In genomic region chr2:153819056-153819455, GRCh38 we compare ENCODE assay signal across 26 cellular contexts. TPM values are rescaled to one million over a fixed set of nuclear protein-coding genes. Genes with fewer than 3 reads are reported as not detected.
"Had no signal": no experiment of that assay in that cellular context is flagged by ENCODE, and none has a peak within 500 bp of the region (broad histone marks: within the 10 kb centered on the region; RNA-seq: fewer than 3 reads in every experiment).

No MANE protein-coding gene starts in this region.

- H3K36me3 ChIP-seq: neural progenitor cell, ovary, spleen, suprapubic skin, tibial artery, transverse colon, vagina had no signal

- ATAC-seq: natural killer cell; psoas muscle; sciatic nerve; stimulated activated memory B cell treated with anti-CD40 and anti-IgM and Interleukin-4, amounts not matched to agents 10 μg/mL and 1 μg/mL and 100 μg/mL, for 72 hours; stimulated activated naive CD8-positive, alpha-beta T cell treated with anti-CD3 and anti-CD28 coated beads, Interleukin-15, amount 100 ng/mL, for 72 hours; stimulated activated naive CD8-positive, alpha-beta T cell treated with anti-CD3 and anti-CD28 coated beads, Interleukin-15, Interleukin-2, amounts not matched to agents 100 U/mL and 50 U/mL, for 24 hours had no signal

- H3K4me2 ChIP-seq: neural progenitor cell, smooth muscle cell had no signal

- H3K79me2 ChIP-seq: parathyroid adenoma had no signal

- H3K27ac ChIP-seq: neural progenitor cell, ovary, parathyroid adenoma, psoas muscle, skin epidermis, spleen, suprapubic skin, testis, tibial artery, transverse colon, vagina had no signal

- DNase-seq: natural killer cell; occipital lobe; ovary; psoas muscle; spleen; stimulated activated CD4-positive, alpha-beta T cell treated with anti-CD3 and anti-CD28 coated beads, Interleukin-12 subunit alpha, Interleukin-12 subunit beta, amount 100 ng/mL, for 4 hours; stimulated activated CD4-positive, alpha-beta T cell treated with anti-CD3 and anti-CD28 coated beads, Interleukin-1b, Interleukin-23, amount 100 ng/mL, for 48 hours; stimulated activated CD4-positive, alpha-beta T cell treated with anti-CD3 and anti-CD28 coated beads, Interleukin-4, amount 100 ng/mL, for 1 hour; stimulated activated CD4-positive, alpha-beta T cell treated with anti-CD3 and anti-CD28 coated beads, Interleukin-4, amount 100 ng/mL, for 4 hours; stimulated activated CD8-positive, alpha-beta memory T cell treated with anti-CD3 and anti-CD28 coated beads, Interleukin-4, amount 100 ng/mL, for 48 hours; stimulated activated naive CD4-positive, alpha-beta T cell; stimulated activated naive CD8-positive, alpha-beta T cell treated with anti-CD3 and anti-CD28 coated beads, Interleukin-15, amount 100 ng/mL, for 72 hours; stimulated activated naive CD8-positive, alpha-beta T cell treated with anti-CD3 and anti-CD28 coated beads, Interleukin-15, Interleukin-2, amounts not matched to agents 100 U/mL and 50 U/mL, for 24 hours; substantia nigra; testis; tibial artery; transverse colon had no signal

- H3K4me1 ChIP-seq: neural progenitor cell, parathyroid adenoma, psoas muscle, spleen, suprapubic skin, testis, tibial artery, transverse colon, vagina had no signal

- H3K4me3 ChIP-seq: neural progenitor cell, ovary, psoas muscle, skin epidermis, smooth muscle cell, spleen, suprapubic skin, testis, tibial artery, transverse colon, vagina had no signal

- H3K27me3 ChIP-seq: neural progenitor cell, ovary, spleen, suprapubic skin, testis, tibial artery, transverse colon, vagina had no signal

- H2AFZ ChIP-seq: neural progenitor cell, parathyroid adenoma had no signal

- FAIRE-seq: urothelium cell line had no signal

- H3K9ac ChIP-seq: neural progenitor cell, parathyroid adenoma had no signal

- H3K9me3 ChIP-seq: ovary, psoas muscle, testis, tibial artery, transverse colon, vagina had no signal

RNA-seq across cellular contexts. Expression of gene GALNT13, which starts 52.7 kb away (rescaled TPM):
- total RNA-seq: natural killer cell, psoas muscle had no signal
